In genomic region chr12:94637714-94638113, GRCh38 we compare ENCODE assay signal across 15 cellular contexts. TPM values are rescaled to one million over a fixed set of nuclear protein-coding genes. Genes with fewer than 3 reads are reported as not detected.
DNase-seq lines count a peak whose midpoint lies in the region; ATAC-seq and TF ChIP-seq lines count a peak whose summit lies in the region.
"Had no signal": no experiment of that assay in that cellular context is flagged by ENCODE, and none has a peak within 500 bp of the region (broad histone marks: within the 10 kb centered on the region; RNA-seq: fewer than 3 reads in every experiment).

No MANE protein-coding gene starts in this region.

- TF ChIP-seq CTCF in right lobe of liver (IDR thresholded peaks at IDR 0.05) (no peak), psoas muscle (IDR thresholded peaks at IDR 0.05) (no peak)

- intact Hi-C loops in right lobe of liver (cut with DNase I), result no loop called here
- intact Hi-C loops in psoas muscle (cut with DNase I), result no loop called here

- H3K27ac ChIP-seq in epithelial cell of prostate (peak overlapping the region; percentile 22), right lobe of liver (no peak overlapping the region), psoas muscle (peak overlapping the region; percentile 61)
- H3K27ac ChIP-seq: 22Rv1; BLaER1 treated with 17β-estradiol and CSF1 and Interleukin-3, amounts not matched to agents 10 nM and 100 nM had no signal

- H3K36me3 ChIP-seq in right lobe of liver (no peaks in the 10 kb centered on the region), psoas muscle (ENCODE audit: insufficient read depth in 1 of 2, low read depth in 1 of 2) (no peaks in the 10 kb centered on the region)
- H3K36me3 ChIP-seq: BLaER1 treated with 17β-estradiol and CSF1 and Interleukin-3, amounts not matched to agents 10 nM and 100 nM had no signal

- DNase-seq in DMS53 (lab: John Stamatoyannopoulos, UW) (peak; percentile 47), epithelial cell of prostate (ENCODE audit: low read depth, low spot score) (no peak), right lobe of liver (no peak), psoas muscle (no peak), A172 (ENCODE audit: low spot score) (no peak)
- DNase-seq: AML-193; CD4-positive, CD25-positive, alpha-beta regulatory T cell; DMS79; GOT3; H9 had no signal

- H3K4me3 ChIP-seq in right lobe of liver, result no peak overlapping the region
- H3K4me3 ChIP-seq in psoas muscle, result no peak overlapping the region
- H3K4me3 ChIP-seq: BLaER1 treated with 17β-estradiol and CSF1 and Interleukin-3, amounts not matched to agents 10 nM and 100 nM; GM12878 had no signal

- H3K4me1 ChIP-seq in right lobe of liver, result peaks cover 0 to 9% (median 0%) of the 10 kb centered on the region in 4 donors
- peaks cover 57% of the 10 kb centered on the region for H3K4me1 ChIP-seq in psoas muscle

- no peaks in the 10 kb centered on the region for H3K9me3 ChIP-seq in right lobe of liver
- H3K9me3 ChIP-seq in psoas muscle, result no peaks in the 10 kb centered on the region
- H3K9me3 ChIP-seq: BLaER1 treated with 17β-estradiol and CSF1 and Interleukin-3, amounts not matched to agents 10 nM and 100 nM had no signal

- H3K27me3 ChIP-seq in right lobe of liver, result no peaks in the 10 kb centered on the region
- H3K27me3 ChIP-seq in psoas muscle (ENCODE audit: insufficient read depth in 3 of 3, low read length in 2 of 3), result no peaks in the 10 kb centered on the region
- H3K27me3 ChIP-seq: BLaER1 treated with 17β-estradiol and CSF1 and Interleukin-3, amounts not matched to agents 10 nM and 100 nM had no signal

- ATAC-seq in right lobe of liver (peak; percentile 73 to 93 (median 83)), psoas muscle (peak in 1 of 4 donors; percentile 5), GM18909 (IDR thresholded peaks at IDR 0.05; ENCODE audit: poor library complexity, unreplicated experiment) (no peak), HG03354 (IDR thresholded peaks at IDR 0.05; ENCODE audit: poor library complexity, severe bottlenecking, unreplicated experiment) (no peak)
- ATAC-seq: GM12878 had no signal

- WGBS in right lobe of liver (ENCODE audit: insufficient coverage, low coverage, low lambda C conversion rate, missing lambda C conversion rate), result 69% methylated on average over 1 of the region's 1 CpG
- 95 to 100% (median 100%) methylated on average over 1 of the region's 1 CpG for WGBS in psoas muscle, 3 donors

- no peak for TF ChIP-seq POLR2A in right lobe of liver (IDR thresholded peaks at IDR 0.05)

RNA-seq across cellular contexts. Expression of gene TMCC3, which starts 12.6 kb away (rescaled TPM):
- total RNA-seq in right lobe of liver (1 to 10 TPM; 2.1 to 6.2 (median 3.2) TPM), psoas muscle (10 to 100 TPM; 18.2 to 61.6 (median 28.0) TPM)
- 10 to 100 TPM; 10.6 to 32.6 (median 10.8) TPM for polyA plus RNA-seq in psoas muscle
- total RNA-seq in A172 (2014; rRNA removed; shearing (Covaris generic)), result 0.05 and 0.12 TPM in 2 replicates

Comparison
In these comparisons a context has a peak if more than half of its experiments do, and no peak if none do; other contexts are left out.
1. H3K27ac ChIP-seq: peak in epithelial cell of prostate (single experiment) and psoas muscle (single experiment); none in right lobe of liver (0 of 3).
2. ATAC-seq: peak in right lobe of liver (4 of 4); none in GM18909 (single experiment) and HG03354 (single experiment).